Comparison of ENCODE assay signal across 1 cellular context in the genomic region with DNA sequence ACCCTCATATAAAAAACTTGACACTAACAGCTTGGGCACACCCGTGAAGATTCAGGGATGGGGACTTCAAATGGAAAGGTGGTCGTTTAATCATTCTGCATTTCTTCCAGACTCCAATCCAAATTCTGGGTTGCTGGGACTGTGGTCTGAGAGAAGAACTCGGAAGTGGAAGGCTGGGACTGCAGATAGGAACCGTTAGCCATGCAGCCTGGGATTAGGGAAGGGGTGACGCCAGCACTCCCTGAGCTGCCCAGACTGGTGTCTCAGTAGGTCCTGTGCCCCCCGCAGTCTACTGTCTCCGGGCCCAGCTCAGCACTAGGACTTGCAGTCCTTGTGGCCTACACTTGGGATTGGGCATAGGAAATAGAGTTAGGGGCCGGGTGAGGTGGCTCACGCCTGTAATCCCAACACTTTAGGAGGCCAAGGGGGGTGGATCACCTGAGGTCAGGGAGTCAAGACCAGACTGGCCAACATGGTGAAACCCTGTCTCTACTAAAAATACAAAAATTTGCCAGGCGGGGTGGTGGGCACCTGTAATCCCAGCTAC.
TF ChIP-seq lines count a peak whose summit lies in the region.

No MANE protein-coding gene starts in this region.

TF ChIP-seq in H1, 55 proteins besides CTCF, POLR2A, EP300 and RAD21:
- TF ChIP-seq SP1 (IDR thresholded peaks at IDR 0.05; ENCODE audit: low read depth, low read length), result no peak
- no peak for TF ChIP-seq PHF8 (conservative IDR thresholded peaks at IDR 0.05; ENCODE audit: low read depth, low read length)
- TF ChIP-seq BRCA1 (IDR thresholded peaks at IDR 0.05; ENCODE audit: low read depth, low read length), result no peak
- no peak for TF ChIP-seq USF2 (IDR thresholded peaks at IDR 0.05; ENCODE audit: low read length)
- no peak for TF ChIP-seq RNF2 (IDR thresholded peaks at IDR 0.05; ENCODE audit: borderline replicate concordance, low read depth, low read length, missing control alignments, poor library complexity, severe bottlenecking)
- no peak for TF ChIP-seq BCL11A (IDR thresholded peaks at IDR 0.05; ENCODE audit: low read depth in 2 of 2, low read length in 2 of 2)
- no peak for TF ChIP-seq MAX (IDR thresholded peaks at IDR 0.05)
- no peak for TF ChIP-seq SIRT6 (IDR thresholded peaks at IDR 0.05; ENCODE audit: low read length)
